Comparison of ENCODE assay signal across 9 cellular contexts in the genomic region with DNA sequence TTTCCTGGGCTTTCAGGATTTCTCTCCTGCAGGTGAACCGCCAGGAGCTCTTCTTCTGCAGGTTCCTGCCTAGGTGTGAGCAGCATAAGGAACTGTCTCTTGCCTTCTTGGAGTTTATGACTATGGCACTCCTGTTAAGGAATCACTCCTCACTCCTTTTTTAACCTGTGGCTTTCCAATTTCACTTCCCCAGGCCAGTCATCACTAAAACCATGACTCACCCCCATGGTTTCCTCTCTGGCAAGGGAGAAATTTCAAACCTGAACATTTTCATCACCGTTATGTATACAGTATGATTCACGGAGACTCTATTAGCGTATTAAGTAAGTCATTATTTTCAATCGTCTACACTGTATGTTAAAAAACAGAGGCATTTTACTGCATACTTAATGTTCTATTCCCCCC.
DNase-seq lines count a peak whose midpoint lies in the region; ATAC-seq, FAIRE-seq and TF ChIP-seq lines count a peak whose summit lies in the region.
"Had no signal": no experiment of that assay in that cellular context is flagged by ENCODE, and none has a peak within 500 bp of the region (broad histone marks: within the 10 kb centered on the region; RNA-seq: fewer than 3 reads in every experiment).

No MANE protein-coding gene starts in this region.

- no peaks in the 10 kb centered on the region for H3K27me3 ChIP-seq in keratinocyte (ENCODE audit: control insufficient read depth, extremely low read depth, insufficient read depth, low read length)
- H3K27me3 ChIP-seq in esophagus squamous epithelium = no peaks in the 10 kb centered on the region
- H3K27me3 ChIP-seq: vagina had no signal

- H3K9me3 ChIP-seq in keratinocyte (ENCODE audit: control insufficient read depth, low read depth, low read length) (no peaks in the 10 kb centered on the region), esophagus squamous epithelium (no peaks in the 10 kb centered on the region)
- H3K9me3 ChIP-seq: vagina had no signal

- no peak for TF ChIP-seq CTCF in NB4 (IDR thresholded peaks at IDR 0.05; ENCODE audit: low read depth, low read length)
- TF ChIP-seq CTCF in keratinocyte (optimal IDR thresholded peaks at IDR 0.05 in 1 of 3, IDR thresholded peaks at IDR 0.05 in 1 of 3, conservative IDR thresholded peaks at IDR 0.05 in 1 of 3; ENCODE audit: extremely low read depth in 1 of 3, insufficient read depth in 2 of 3, low read length in 3 of 3) = no peak
- no peak for TF ChIP-seq CTCF in esophagus squamous epithelium (IDR thresholded peaks at IDR 0.05)

- no peaks in the 10 kb centered on the region for H4K20me1 ChIP-seq in keratinocyte (ENCODE audit: control insufficient read depth, extremely low read depth, insufficient read depth, low read length)

- H3K4me3 ChIP-seq in NB4 (ENCODE audit: low read depth, low read length) (no peak overlapping the region), keratinocyte (ENCODE audit: control insufficient read depth in 2 of 3, extremely low read depth in 1 of 3, insufficient read depth in 2 of 3, low read depth in 1 of 3, low read length in 3 of 3) (no peak overlapping the region), esophagus squamous epithelium (no peak overlapping the region)
- H3K4me3 ChIP-seq: vagina had no signal

- TF ChIP-seq POLR2A in NB4 (IDR thresholded peaks at IDR 0.05; ENCODE audit: extremely low read depth, insufficient read length) (no peak), esophagus squamous epithelium (IDR thresholded peaks at IDR 0.05) (no peak)

- dilution Hi-C loops in keratinocyte (cut with MboI; ENCODE audit: extremely low pct_ligation_motif_present, low sequenced_read_pairs) = no loop called here

- H3K79me2 ChIP-seq in keratinocyte (ENCODE audit: control insufficient read depth, insufficient read depth, low read length) = no peaks in the 10 kb centered on the region

- H3K36me3 ChIP-seq in keratinocyte (ENCODE audit: control insufficient read depth in 2 of 2, extremely low read depth in 1 of 2, insufficient read depth in 2 of 2, low read length in 2 of 2) (no peaks in the 10 kb centered on the region), esophagus squamous epithelium (no peaks in the 10 kb centered on the region)
- H3K36me3 ChIP-seq: vagina had no signal

- peak; percentile 34 for ATAC-seq in GM18508 (IDR thresholded peaks at IDR 0.05; ENCODE audit: insufficient read depth, unreplicated experiment)
- ATAC-seq in HG02678 (IDR thresholded peaks at IDR 0.05; ENCODE audit: unreplicated experiment) = peak; percentile 34
- no peak for ATAC-seq in left ventricle myocardium superior

- H3K4me2 ChIP-seq in keratinocyte (ENCODE audit: control insufficient read depth, extremely low read depth, insufficient read depth, low read depth, low read length) = peak overlapping the region; percentile 46

- H3K9me1 ChIP-seq in keratinocyte (ENCODE audit: control insufficient read depth, extremely low read depth, insufficient read depth, low read length) = no peaks in the 10 kb centered on the region

- 15 to 38% methylated on average over 5 of the region's 5 CpGs for WGBS in esophagus squamous epithelium, 2 donors

- H3K9ac ChIP-seq in keratinocyte (ENCODE audit: control insufficient read depth, extremely low read depth, insufficient read depth, low read length) = no peak overlapping the region

- no peak overlapping the region for H2AFZ ChIP-seq in keratinocyte (ENCODE audit: control insufficient read depth, low read length)

- no peak overlapping the region for H3K27ac ChIP-seq in keratinocyte (ENCODE audit: control insufficient read depth, insufficient read depth, low read length)
- no peak overlapping the region for H3K27ac ChIP-seq in esophagus squamous epithelium
- H3K27ac ChIP-seq: vagina had no signal

- DNase-seq in NB4 (ENCODE audit: low read depth) (peak; percentile 33), keratinocyte (ENCODE audit: low read depth, low spot score) (no peak), activated gamma-delta T cell treated with Interleukin-2 at 50 U/mL for 16 hours (no peak), esophagus squamous epithelium (lab: John Stamatoyannopoulos, UW) (no peak), left ventricle myocardium superior (no peak)
- DNase-seq in activated CD4-positive, CD25-positive, alpha-beta regulatory T cell (lab: John Stamatoyannopoulos, UW) = no peak

- H3K4me1 ChIP-seq in keratinocyte (ENCODE audit: control insufficient read depth, extremely low read depth, insufficient read depth, low read length) = peaks cover 11% of the 10 kb centered on the region
- peaks cover 0 to 8% (median 0%) of the 10 kb centered on the region in 3 donors for H3K4me1 ChIP-seq in esophagus squamous epithelium
- H3K4me1 ChIP-seq: vagina had no signal

- intact Hi-C loops in esophagus squamous epithelium (cut with DNase I) (no loop called here), left ventricle myocardium superior (cut with micrococcal nuclease) (no loop called here)

- FAIRE-seq in keratinocyte (lab: Jason Lieb, UNC) = peak; percentile 88
